Comparison of ENCODE assay signal across 10 cellular contexts in the genomic region with DNA sequence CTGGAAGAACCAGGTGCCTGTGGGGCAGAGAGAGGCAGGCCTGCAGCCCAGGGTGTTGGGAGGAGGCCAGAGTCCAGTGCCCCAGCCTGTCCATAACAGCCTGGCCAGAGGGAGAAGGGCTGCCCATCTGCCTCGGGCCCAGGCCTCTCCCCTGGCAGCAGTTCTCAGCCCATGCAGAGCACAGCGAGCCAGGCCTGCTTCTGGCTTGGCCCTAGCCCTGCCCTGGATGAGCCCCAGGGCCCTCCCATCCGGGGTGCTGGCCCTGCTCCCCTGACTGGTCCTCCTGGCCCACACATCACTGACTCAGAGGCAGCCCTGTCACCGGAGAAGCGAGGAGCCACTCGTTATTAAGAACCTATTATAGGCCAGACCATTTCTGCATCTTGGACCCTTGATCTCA. TPM values are rescaled to one million over a fixed set of nuclear protein-coding genes. Genes with fewer than 3 reads are reported as not detected.
DNase-seq lines count a peak whose midpoint lies in the region; TF ChIP-seq lines count a peak whose summit lies in the region.
"Had no signal": no experiment of that assay in that cellular context is flagged by ENCODE, and none has a peak within 500 bp of the region (broad histone marks: within the 10 kb centered on the region; RNA-seq: fewer than 3 reads in every experiment).

No MANE protein-coding gene starts in this region.

- peak overlapping the region; percentile 10 for H3K9ac ChIP-seq in muscle layer of colon (ENCODE audit: low read length)
- H3K9ac ChIP-seq in smooth muscle cell (ENCODE audit: low read depth), result no peak overlapping the region

- no peaks in the 10 kb centered on the region for H3K27me3 Mint-ChIP-seq in activated naive CD8-positive, alpha-beta T cell treated with anti-CD3 and anti-CD28 coated beads for 36 hours

- no peak overlapping the region for H3K4me2 ChIP-seq in smooth muscle cell

- TF ChIP-seq CTCF in RWPE1 (conservative IDR thresholded peaks at IDR 0.05; ENCODE audit: low read depth) (no peak), esophagus squamous epithelium (IDR thresholded peaks at IDR 0.05) (no peak), smooth muscle cell (IDR thresholded peaks at IDR 0.05; ENCODE audit: borderline replicate concordance, insufficient read depth, poor library complexity, severe bottlenecking) (no peak)

- DNase-seq in AG08395 (ENCODE audit: low spot score) (peak; percentile 87), RWPE1 (ENCODE audit: low spot score) (peak; percentile 44), esophagus squamous epithelium (lab: John Stamatoyannopoulos, UW) (no peak), NCI-H510A treated with DMSO at 0.1 percent for 48 hours (lab: John Stamatoyannopoulos, UW) (no peak), smooth muscle cell (lab: John Stamatoyannopoulos, UW; ENCODE audit: unreplicated experiment) (no peak), activated T-cell treated with anti-CD3 and anti-CD28 coated beads for 4 hours (no peak)
- no peak for DNase-seq in activated naive CD8-positive, alpha-beta T cell treated with anti-CD3 and anti-CD28 coated beads for 36 hours
- DNase-seq: SIG-M5 had no signal

- no peaks in the 10 kb centered on the region for H3F3A ChIP-seq in smooth muscle cell (ENCODE audit: low read depth)

- no peak overlapping the region for H2AFZ ChIP-seq in smooth muscle cell (ENCODE audit: low read depth)

- no peaks in the 10 kb centered on the region for H3K9me3 ChIP-seq in esophagus squamous epithelium
- no peaks in the 10 kb centered on the region for H3K9me3 ChIP-seq in muscle layer of colon (ENCODE audit: low read length)
- no peaks in the 10 kb centered on the region for H3K9me3 ChIP-seq in smooth muscle cell (replicated peaks; ENCODE audit: low read depth)

- H3K9me3 Mint-ChIP-seq in activated naive CD8-positive, alpha-beta T cell treated with anti-CD3 and anti-CD28 coated beads for 36 hours, result no peaks in the 10 kb centered on the region
- H3K9me3 Mint-ChIP-seq: memory B cell had no signal

- no peaks in the 10 kb centered on the region for H3K36me3 Mint-ChIP-seq in activated naive CD8-positive, alpha-beta T cell treated with anti-CD3 and anti-CD28 coated beads for 36 hours
- H3K36me3 Mint-ChIP-seq: memory B cell had no signal

- POLR2A ChIA-PET in RWPE1 (lab: Yijun Ruan, JAX; ENCODE audit: low non-redundant PET), result no interaction called here

- H3K27ac ChIP-seq in RWPE1 (peak overlapping the region; percentile 38), esophagus squamous epithelium (peak overlapping the region in 3 of 4 donors; percentile 43 to 57 (median 49)), muscle layer of colon (ENCODE audit: low read depth, low read length) (peak overlapping the region; percentile 50), smooth muscle cell (ENCODE audit: low read depth) (no peak overlapping the region)

- H3K27ac Mint-ChIP-seq in activated naive CD8-positive, alpha-beta T cell treated with anti-CD3 and anti-CD28 coated beads for 36 hours, result no peak overlapping the region
- H3K27ac Mint-ChIP-seq: memory B cell had no signal

- H3K4me3 Mint-ChIP-seq in activated naive CD8-positive, alpha-beta T cell treated with anti-CD3 and anti-CD28 coated beads for 36 hours, result no peak overlapping the region
- H3K4me3 Mint-ChIP-seq: memory B cell had no signal

- H3K4me1 ChIP-seq in esophagus squamous epithelium (peaks cover 8 to 60% (median 17%) of the 10 kb centered on the region in 3 donors), muscle layer of colon (ENCODE audit: insufficient read depth, low read length) (peaks cover 21% of the 10 kb centered on the region), smooth muscle cell (ENCODE audit: low read depth) (no peaks in the 10 kb centered on the region)

- H3K79me2 ChIP-seq in smooth muscle cell (ENCODE audit: low read depth), result no peaks in the 10 kb centered on the region

- peaks cover 0 to 56% (median 7%) of the 10 kb centered on the region in 3 donors for H3K36me3 ChIP-seq in esophagus squamous epithelium
- H3K36me3 ChIP-seq in muscle layer of colon (ENCODE audit: insufficient read depth, low read length), result peaks cover 27% of the 10 kb centered on the region
- H3K36me3 ChIP-seq in smooth muscle cell (ENCODE audit: low read depth), result no peaks in the 10 kb centered on the region

- 85% methylated on average over 2 of the region's 6 CpGs; no CpG with 5 or more reads in 1 of the 2 donors for WGBS in esophagus squamous epithelium, 2 donors
- 82% methylated on average over 5 of the region's 6 CpGs for WGBS in smooth muscle cell (ENCODE audit: low lambda C conversion rate)

- no peaks in the 10 kb centered on the region for H4K20me1 ChIP-seq in smooth muscle cell (ENCODE audit: low read depth)

- CTCF ChIA-PET in RWPE1 (lab: Yijun Ruan, JAX), result interaction anchor here (0.6 to 2.2 kb wide), 21 partner anchors 22 to 375 kb away, joined by 3 to 26 read pairs (median 4); partner anchors contain the start of gene SYT7

- peaks cover 2% of the 10 kb centered on the region for H3K4me1 Mint-ChIP-seq in activated naive CD8-positive, alpha-beta T cell treated with anti-CD3 and anti-CD28 coated beads for 36 hours

- no peaks in the 10 kb centered on the region for H3K27me3 ChIP-seq in esophagus squamous epithelium
- H3K27me3 ChIP-seq in muscle layer of colon (ENCODE audit: control insufficient read depth in 1 of 2, insufficient read depth in 2 of 2, low read length in 2 of 2), result no peaks in the 10 kb centered on the region
- H3K27me3 ChIP-seq in smooth muscle cell (ENCODE audit: low read depth), result no peaks in the 10 kb centered on the region

- no peak for TF ChIP-seq POLR2A in esophagus squamous epithelium (IDR thresholded peaks at IDR 0.05)

- no peak overlapping the region for H3K4me3 ChIP-seq in esophagus squamous epithelium
- H3K4me3 ChIP-seq in muscle layer of colon (ENCODE audit: low read depth in 1 of 2, low read length in 2 of 2), result no peak overlapping the region
- no peak overlapping the region for H3K4me3 ChIP-seq in smooth muscle cell

- intact Hi-C loops in esophagus squamous epithelium (cut with DNase I), result loop anchor here (2.0 kb wide), 1 partner anchor 52 kb away; the partner anchor contains the start of gene DAGLA

RNA-seq across cellular contexts. Expression of gene MYRF, which starts 19.7 kb away (rescaled TPM):
- under 1 TPM in 3 of 4 donors, not detected in 1; 0.09 to 0.95 (median 0.22) TPM for total RNA-seq in esophagus squamous epithelium
- total RNA-seq in smooth muscle cell, result 11.1 and 12.2 TPM in 2 replicates
- 13.7 and 19.0 TPM in 2 replicates for polyA plus RNA-seq in smooth muscle cell
- total RNA-seq in activated naive CD8-positive, alpha-beta T cell treated with anti-CD3 and anti-CD28 coated beads for 36 hours, result under 1 TPM; 0.68 to 0.70 TPM

RNA-seq across cellular contexts. Expression of gene DAGLA, which starts 52.5 kb away (rescaled TPM):
- total RNA-seq in esophagus squamous epithelium (1 to 10 TPM; 1.7 to 6.9 (median 2.9) TPM), smooth muscle cell (1.3 and 1.6 TPM in 2 replicates)
- polyA plus RNA-seq in smooth muscle cell, result 2.9 and 3.9 TPM in 2 replicates
- total RNA-seq in activated naive CD8-positive, alpha-beta T cell treated with anti-CD3 and anti-CD28 coated beads for 36 hours, result under 1 TPM; 0.12 to 0.22 TPM

RNA-seq across cellular contexts. Expression of gene TMEM258, which starts 59.7 kb away (rescaled TPM):
- total RNA-seq in esophagus squamous epithelium (10 to 100 TPM; 32.3 to 54.2 (median 37.9) TPM), smooth muscle cell (97.2 and 118 TPM in 2 replicates)
- polyA plus RNA-seq in smooth muscle cell, result 300 and 317 TPM in 2 replicates
- total RNA-seq in activated naive CD8-positive, alpha-beta T cell treated with anti-CD3 and anti-CD28 coated beads for 36 hours, result 100 to 1,000 TPM; 143 TPM

Comparison
In these comparisons a context has a peak if more than half of its experiments do, and no peak if none do; other contexts are left out.
1. DNase-seq: peak in AG08395 (single experiment) and RWPE1 (single experiment); none in esophagus squamous epithelium (single experiment), NCI-H510A treated with DMSO at 0.1 percent for 48 hours (single experiment), smooth muscle cell (single experiment), activated T-cell treated with anti-CD3 and anti-CD28 coated beads for 4 hours (single experiment) and activated naive CD8-positive, alpha-beta T cell treated with anti-CD3 and anti-CD28 coated beads for 36 hours (single experiment).